Comparison of ENCODE assay signal across 11 cellular contexts in the genomic region with DNA sequence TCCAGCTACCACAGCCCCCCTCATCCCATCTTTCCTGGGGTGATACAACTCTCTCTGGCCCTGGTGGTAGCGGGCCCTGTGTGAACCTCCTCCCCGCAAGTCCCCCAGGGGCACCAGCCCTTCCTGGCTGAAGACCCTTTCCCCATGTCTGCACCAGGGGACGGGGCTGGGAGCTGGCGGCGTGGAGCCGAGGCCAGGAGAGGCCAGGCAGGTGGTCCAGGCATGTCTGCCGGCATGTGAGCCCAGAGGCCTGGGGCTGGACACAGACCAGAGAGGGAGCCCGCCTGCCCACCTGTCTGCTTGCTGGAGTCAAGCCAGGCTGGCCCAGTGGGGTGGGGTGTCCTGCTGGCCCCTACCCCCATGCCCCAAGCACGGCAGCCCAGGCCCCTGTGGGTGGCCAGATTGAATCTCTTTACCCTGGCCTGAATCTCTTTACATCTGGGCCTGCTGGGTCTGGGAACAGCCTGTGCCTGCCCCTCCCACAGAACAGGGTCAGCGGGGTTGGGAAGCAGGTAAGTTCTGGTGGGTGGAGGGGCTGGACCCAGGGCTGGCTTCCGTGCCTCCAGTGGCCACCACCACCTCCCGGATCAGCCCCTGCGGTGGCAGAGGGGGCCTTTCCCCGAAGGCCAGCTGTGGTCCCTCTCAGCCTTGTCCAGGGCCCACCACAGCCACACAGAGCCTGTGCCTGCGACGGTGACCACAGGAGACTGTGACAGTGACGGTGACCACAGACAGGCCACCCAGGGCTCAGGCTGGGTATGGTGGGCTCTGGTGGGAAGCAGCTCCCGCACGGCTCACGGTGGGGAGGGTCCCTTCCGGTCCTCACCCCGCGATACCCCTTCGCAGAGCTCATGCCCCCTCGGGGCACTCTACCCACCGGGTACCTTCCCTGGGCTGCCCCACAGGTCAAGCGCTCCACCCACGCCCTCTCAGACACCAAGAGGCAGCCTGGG. TPM values are rescaled to one million over a fixed set of nuclear protein-coding genes. Genes with fewer than 3 reads are reported as not detected.
"Had no signal": no experiment of that assay in that cellular context is flagged by ENCODE, and none has a peak within 500 bp of the region (broad histone marks: within the 10 kb centered on the region; RNA-seq: fewer than 3 reads in every experiment).

No MANE protein-coding gene starts in this region.

- H3K9me3 ChIP-seq: ascending aorta, colonic mucosa, heart left ventricle had no signal

- H3K27ac ChIP-seq: ascending aorta, colonic mucosa, parathyroid adenoma had no signal

- H3K4me1 ChIP-seq: colonic mucosa, parathyroid adenoma had no signal

- DNase-seq: activated CD4-positive, alpha-beta T cell treated with anti-CD3 and anti-CD28 coated beads, Interleukin-2, amount 10 ng/mL, durations not matched to agents 24 days and 14 days; activated naive CD8-positive, alpha-beta T cell treated with anti-CD3 and anti-CD28 coated beads, Interleukin-2, amount 50 U/mL, for 24 hours; activated T-cell treated with anti-CD3 and anti-CD28 coated beads, Interleukin-2, amount 50 U/mL, for 48 hours; colonic mucosa; foreskin melanocyte; kidney had no signal

- ATAC-seq: activated naive CD8-positive, alpha-beta T cell treated with anti-CD3 and anti-CD28 coated beads, Interleukin-2, amount 50 U/mL, for 24 hours; heart left ventricle had no signal

- H3K4me3 Mint-ChIP-seq: activated CD4-positive, alpha-beta T cell treated with anti-CD3 and anti-CD28 coated beads, Interleukin-2, amount 10 ng/mL, durations not matched to agents 24 days and 14 days; activated naive CD8-positive, alpha-beta T cell treated with anti-CD3 and anti-CD28 coated beads, Interleukin-2, amount 50 U/mL, for 24 hours had no signal

- H3K36me3 ChIP-seq: ascending aorta, colonic mucosa, heart left ventricle had no signal

- H3K27me3 Mint-ChIP-seq: activated CD4-positive, alpha-beta T cell treated with anti-CD3 and anti-CD28 coated beads, Interleukin-2, amount 10 ng/mL, durations not matched to agents 24 days and 14 days; activated naive CD8-positive, alpha-beta T cell treated with anti-CD3 and anti-CD28 coated beads, Interleukin-2, amount 50 U/mL, for 24 hours had no signal

- H3K4me3 ChIP-seq: ascending aorta, colonic mucosa, heart left ventricle, skin epidermis had no signal

- H2AFZ ChIP-seq: parathyroid adenoma had no signal

- H3K79me2 ChIP-seq: parathyroid adenoma had no signal

- H3K27ac Mint-ChIP-seq: activated CD4-positive, alpha-beta T cell treated with anti-CD3 and anti-CD28 coated beads, Interleukin-2, amount 10 ng/mL, durations not matched to agents 24 days and 14 days; activated naive CD8-positive, alpha-beta T cell treated with anti-CD3 and anti-CD28 coated beads, Interleukin-2, amount 50 U/mL, for 24 hours had no signal

- H3K9ac ChIP-seq: parathyroid adenoma had no signal

- H3K27me3 ChIP-seq: ascending aorta, colonic mucosa, heart left ventricle had no signal

RNA-seq across cellular contexts. Expression of a gene that starts 7.1 kb away (rescaled TPM):
- total RNA-seq: ascending aorta had no signal

RNA-seq across cellular contexts. Expression of a gene that starts 18.1 kb away (rescaled TPM):
- total RNA-seq: activated CD4-positive, alpha-beta T cell treated with anti-CD3 and anti-CD28 coated beads, Interleukin-2, amount 10 ng/mL, durations not matched to agents 24 days and 14 days had no signal

RNA-seq across cellular contexts. Expression of a gene that starts 23.6 kb away (rescaled TPM):
- total RNA-seq: activated CD4-positive, alpha-beta T cell treated with anti-CD3 and anti-CD28 coated beads, Interleukin-2, amount 10 ng/mL, durations not matched to agents 24 days and 14 days; ascending aorta; colonic mucosa; renal cortical epithelial cell had no signal
